Comparison of ENCODE assay signal across 8 cellular contexts in genomic region chr13:40271931-40272775, GRCh38.
DNase-seq lines count a peak whose midpoint lies in the region; ATAC-seq and TF ChIP-seq lines count a peak whose summit lies in the region.

No MANE protein-coding gene starts in this region.

- CTCF ChIA-PET in HEK293 (lab: Yijun Ruan, JAX) = interaction anchor here (0.6 to 1.1 kb wide), 3 partner anchors 203 to 410 kb away, joined by 3 to 4 read pairs (median 3); no protein-coding TSS in a partner anchor

- no peak overlapping the region for H3K4me3 ChIP-seq in HEK293 (ENCODE audit: low read depth, low read length)

- DNase-seq in activated CD4-positive, alpha-beta T cell treated with anti-CD3 and anti-CD28 coated beads for 48 hours = peak; percentile 73
- DNase-seq in posterior cingulate gyrus = peak in 9 of 10 donors; percentile 23 to 90 (median 51)
- DNase-seq in ureter (ENCODE audit: low spot score) = peak; percentile 78
- DNase-seq in NCI-H2081 (lab: John Stamatoyannopoulos, UW) = no peak

- POLR2A ChIA-PET in HEK293 (lab: Yijun Ruan, JAX) = no interaction called here

- intact Hi-C loops in posterior cingulate gyrus (cut with DNase I) = loop anchor here (5.0 kb wide), 1 partner anchor 80 kb away; no protein-coding TSS in a partner anchor

- no peaks in the 10 kb centered on the region for H3K36me3 ChIP-seq in HEK293 (ENCODE audit: control insufficient read depth in 2 of 2, insufficient read depth in 1 of 2, low read length in 2 of 2)

- no peak overlapping the region for H3K27ac ChIP-seq in HEK293 (ENCODE audit: extremely low read depth, low read depth, low read length)

- peaks cover 4% of the 10 kb centered on the region; the same call in 1 of the 2 replicates for H3K4me1 ChIP-seq in HEK293 (ENCODE audit: control insufficient read depth, insufficient read depth, low read length)

- ATAC-seq in esophagus mucosa (peak; percentile 91), HG03432 (IDR thresholded peaks at IDR 0.05; ENCODE audit: unreplicated experiment) (no peak), GM21367 (IDR thresholded peaks at IDR 0.05; ENCODE audit: unreplicated experiment) (no peak)

- no peak for TF ChIP-seq CTCF in HEK293 (tag by site-specific recombination; IDR thresholded peaks at IDR 0.05)

- H3K9me3 ChIP-seq in HEK293 (ENCODE audit: control insufficient read depth, insufficient read depth, low read depth, low read length) = no peaks in the 10 kb centered on the region

TF ChIP-seq in HEK293, 187 proteins besides CTCF, POLR2A, EP300 and RAD21:
- TF ChIP-seq SP7 (tag by site-specific recombination; IDR thresholded peaks at IDR 0.05) = peak; percentile 19; the same call in 1 of the 2 replicates
- TF ChIP-seq ZNF366 (tag by site-specific recombination; conservative IDR thresholded peaks at IDR 0.05) = peak; percentile 59; the same call in 1 of the 2 replicates
- TF ChIP-seq ZNF777 (tag by site-specific recombination; IDR thresholded peaks at IDR 0.05; ENCODE audit: borderline replicate concordance) = no peak
- peak; percentile 85 for TF ChIP-seq GLIS1 (tag by site-specific recombination; IDR thresholded peaks at IDR 0.05)
- no peak for TF ChIP-seq MYNN (tag by site-specific recombination; IDR thresholded peaks at IDR 0.05; ENCODE audit: borderline replicate concordance)
- TF ChIP-seq MEIS1 (CRISPR knock-in tag; IDR thresholded peaks at IDR 0.05; ENCODE audit: borderline replicate concordance) = 0 out of 2 replicates have a peak, but pooled peaks have one; percentile 24
- TF ChIP-seq ZIC2 (tag by site-specific recombination; IDR thresholded peaks at IDR 0.05) = peak; percentile 49
- peak; percentile 71; the same call in 1 of the 2 replicates for TF ChIP-seq SCRT2 (tag by site-specific recombination; IDR thresholded peaks at IDR 0.05)
- TF ChIP-seq ZNF335 (tag by site-specific recombination; conservative IDR thresholded peaks at IDR 0.05) = peak; percentile 45; the same call in 1 of the 2 replicates
- 0 out of 2 replicates have a peak, but pooled peaks have one; percentile 51 for TF ChIP-seq PRDM1 (tag by site-specific recombination; IDR thresholded peaks at IDR 0.05)
TF ChIP-seq in HEK293: peak in this region for 8.

Comparison
In these comparisons a context has a peak if more than half of its experiments do, and no peak if none do; other contexts are left out.
1. DNase-seq: peak in activated CD4-positive, alpha-beta T cell treated with anti-CD3 and anti-CD28 coated beads for 48 hours (single experiment), posterior cingulate gyrus (9 of 10) and ureter (single experiment); none in NCI-H2081 (0 of 2).